Comparison of ENCODE assay signal across 1 cellular context in genomic region chr22:18071307-18071967, GRCh38. TPM values are rescaled to one million over a fixed set of nuclear protein-coding genes. Genes with fewer than 3 reads are reported as not detected.
"Had no signal": no experiment of that assay in that cellular context is flagged by ENCODE, and none has a peak within 500 bp of the region (broad histone marks: within the 10 kb centered on the region; RNA-seq: fewer than 3 reads in every experiment).

No MANE protein-coding gene starts in this region.

RNA-seq across cellular contexts. Expression of gene TUBA8, which starts 39.2 kb away (rescaled TPM):
- total RNA-seq: ascending aorta had no signal
